Comparison of ENCODE assay signal across 29 cellular contexts in the genomic region with DNA sequence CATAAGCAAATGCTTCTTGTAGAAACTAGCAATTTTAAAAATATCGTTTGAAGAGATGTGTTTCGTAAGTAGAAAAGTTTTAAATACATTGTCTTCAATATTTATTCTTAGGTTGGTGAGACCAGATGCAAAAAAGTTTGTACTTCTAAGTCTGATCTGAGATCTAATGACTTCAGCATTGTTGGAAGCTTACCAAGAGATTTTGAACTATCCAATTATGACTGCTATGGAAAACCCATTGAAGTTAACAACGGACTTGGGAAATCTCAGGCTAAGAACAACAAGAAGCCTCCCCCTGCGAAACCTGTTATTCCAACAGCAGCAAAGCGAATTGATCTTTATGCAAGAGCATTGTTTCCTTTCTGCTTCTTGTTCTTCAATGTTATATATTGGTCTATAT. TPM values are rescaled to one million over a fixed set of nuclear protein-coding genes. Genes with fewer than 3 reads are reported as not detected.
"Had no signal": no experiment of that assay in that cellular context is flagged by ENCODE, and none has a peak within 500 bp of the region (broad histone marks: within the 10 kb centered on the region; RNA-seq: fewer than 3 reads in every experiment).

No MANE protein-coding gene starts in this region.

- H3K4me3 Mint-ChIP-seq: activated naive CD8-positive, alpha-beta T cell; activated T-cell treated with anti-CD3 and anti-CD28 coated beads, Interleukin-2, amount 50 U/mL, for 4 hours; endodermal cell; memory B cell; nephron; stimulated activated memory B cell treated with anti-CD40 and anti-IgM and Interleukin-4, amounts not matched to agents 10 μg/mL and 1 μg/mL and 100 μg/mL, for 72 hours; T-cell; type B pancreatic cell had no signal

- H3K36me3 ChIP-seq: esophagus squamous epithelium, neutrophil, pancreas, stomach, thoracic aorta, vagina, WERI-Rb-1 had no signal

- H3K27ac Mint-ChIP-seq: activated naive CD8-positive, alpha-beta T cell; activated T-helper 2 cell treated with anti-CD3 and anti-CD28 coated beads, Interferon-gamma antibody, Interleukin-2, Interleukin-4, amounts not matched to agents 10 μg/mL and 5 μg/mL and 100 μg/mL, durations not matched to agents 14 hours and 24 hours and 36 hours; endodermal cell; memory B cell; nephron; stimulated activated memory B cell treated with anti-CD40 and anti-IgM and Interleukin-4, amounts not matched to agents 10 μg/mL and 1 μg/mL and 100 μg/mL, for 72 hours; T-cell; type B pancreatic cell had no signal

- H3K9me3 ChIP-seq: esophagus squamous epithelium, neutrophil, pancreas, psoas muscle, stomach, thoracic aorta, vagina had no signal

- DNase-seq: activated CD4-positive, alpha-beta T cell treated with anti-CD3 and anti-CD28 coated beads for 1 hour; activated CD8-positive, alpha-beta memory T cell treated with anti-CD3 and anti-CD28 coated beads for 24 hours; activated CD8-positive, alpha-beta memory T cell treated with anti-CD3 and anti-CD28 coated beads, Interleukin-2, amount 50 U/mL, for 4 hours; activated naive CD4-positive, alpha-beta T cell; activated T-cell treated with anti-CD3 and anti-CD28 coated beads, Interleukin-2, amount 50 U/mL, for 4 hours; cortex of kidney; endodermal cell; esophagus squamous epithelium; hypothalamus; left colon; pancreas; psoas muscle; right cardiac atrium; stimulated activated CD4-positive, alpha-beta T cell treated with anti-CD3 and anti-CD28 coated beads, Interleukin-2, amount 100 ng/mL, for 24 hours; stomach; T-cell; WERI-Rb-1 had no signal

- H3K27me3 Mint-ChIP-seq: activated naive CD8-positive, alpha-beta T cell; memory B cell; stimulated activated memory B cell treated with anti-CD40 and anti-IgM and Interleukin-4, amounts not matched to agents 10 μg/mL and 1 μg/mL and 100 μg/mL, for 72 hours; T-cell; type B pancreatic cell had no signal

- H3K4me3 ChIP-seq: esophagus squamous epithelium, pancreas, psoas muscle, skin epidermis, stomach, thoracic aorta, vagina had no signal

- H3K9me3 Mint-ChIP-seq: activated T-helper 2 cell treated with anti-CD3 and anti-CD28 coated beads, Interferon-gamma antibody, Interleukin-2, Interleukin-4, amounts not matched to agents 10 μg/mL and 5 μg/mL and 100 μg/mL, durations not matched to agents 14 hours and 24 hours and 36 hours; endodermal cell; memory B cell; nephron; stimulated activated memory B cell treated with anti-CD40 and anti-IgM and Interleukin-4, amounts not matched to agents 10 μg/mL and 1 μg/mL and 100 μg/mL, for 72 hours; type B pancreatic cell had no signal

- H3K4me1 Mint-ChIP-seq: endodermal cell; memory B cell; nephron; stimulated activated memory B cell treated with anti-CD40 and anti-IgM and Interleukin-4, amounts not matched to agents 10 μg/mL and 1 μg/mL and 100 μg/mL, for 72 hours; T-cell had no signal

- ATAC-seq: activated T-cell treated with anti-CD3 and anti-CD28 coated beads, Interleukin-2, amount 50 U/mL, for 4 hours; left colon; pancreas; psoas muscle; right cardiac atrium; stimulated activated memory B cell treated with anti-CD40 and anti-IgM and Interleukin-4, amounts not matched to agents 10 μg/mL and 1 μg/mL and 100 μg/mL, for 72 hours; T-cell had no signal

- H3K4me1 ChIP-seq: esophagus squamous epithelium, pancreas, psoas muscle, stomach, vagina had no signal

- H3K36me3 Mint-ChIP-seq: activated naive CD8-positive, alpha-beta T cell; memory B cell; stimulated activated memory B cell treated with anti-CD40 and anti-IgM and Interleukin-4, amounts not matched to agents 10 μg/mL and 1 μg/mL and 100 μg/mL, for 72 hours; T-cell; type B pancreatic cell had no signal

- H3K27ac ChIP-seq: esophagus squamous epithelium, neutrophil, pancreas, psoas muscle, skin epidermis, stomach, thoracic aorta, vagina, WERI-Rb-1 had no signal

- H3K27me3 ChIP-seq: neutrophil, pancreas, stomach, vagina had no signal

RNA-seq across cellular contexts. Expression of a gene that starts 50.2 kb away (rescaled TPM):
- total RNA-seq: activated T-cell treated with anti-CD3 and anti-CD28 coated beads, Interleukin-2, amount 50 U/mL, for 4 hours; activated T-helper 2 cell treated with anti-CD3 and anti-CD28 coated beads, Interferon-gamma antibody, Interleukin-2, Interleukin-4, amounts not matched to agents 10 μg/mL and 5 μg/mL and 100 μg/mL, durations not matched to agents 14 hours and 24 hours and 36 hours; bronchial epithelial cell; endodermal cell; right cardiac atrium; T-cell had no signal
- polyA plus RNA-seq: keratinocyte had no signal
